In the genomic region with DNA sequence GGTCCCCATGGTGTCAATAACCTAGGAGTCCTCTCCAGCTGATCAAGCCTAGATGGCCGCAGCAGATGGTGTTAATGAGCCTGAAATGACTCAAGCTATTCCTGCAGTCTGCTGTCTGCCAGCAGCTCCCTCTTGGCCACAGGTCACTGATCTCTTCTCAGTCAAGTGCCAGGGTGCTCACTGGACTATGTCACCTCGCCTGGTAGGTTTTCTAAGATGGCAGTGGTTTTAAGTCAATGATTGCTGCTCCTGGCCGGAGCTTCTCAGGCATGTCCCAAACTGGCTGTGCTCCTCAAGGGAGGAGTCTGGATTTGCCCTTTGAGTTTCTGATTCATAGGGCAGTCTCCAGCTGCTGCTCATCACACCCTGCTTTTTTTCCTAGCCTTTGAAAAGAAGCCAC, we compare ENCODE assay signal across 24 cellular contexts. TPM values are rescaled to one million over a fixed set of nuclear protein-coding genes. Genes with fewer than 3 reads are reported as not detected.
"Had no signal": no experiment of that assay in that cellular context is flagged by ENCODE, and none has a peak within 500 bp of the region (broad histone marks: within the 10 kb centered on the region; RNA-seq: fewer than 3 reads in every experiment).

No MANE protein-coding gene starts in this region.

- H3K27me3 ChIP-seq: body of pancreas, suprapubic skin had no signal

- H3K4me3 ChIP-seq: body of pancreas, dorsolateral prefrontal cortex, heart right ventricle, lower lobe of right lung, prostate gland, smooth muscle cell, suprapubic skin had no signal

- H3K4me1 Mint-ChIP-seq: activated CD4-positive, alpha-beta T cell treated with anti-CD3 and anti-CD28 coated beads, Interleukin-2, amount 10 ng/mL, durations not matched to agents 7 days and 5 days; mesothelial cell of epicardium; stimulated activated naive CD8-positive, alpha-beta T cell treated with anti-CD3 and anti-CD28 coated beads, Interleukin-15, amount 100 ng/mL, for 72 hours had no signal

- H3K9me3 ChIP-seq: body of pancreas, lower lobe of right lung, prostate gland, suprapubic skin had no signal

- ATAC-seq: activated CD4-positive, CD25-positive, alpha-beta regulatory T cell treated with anti-CD3 and anti-CD28 coated beads, Interleukin-2, amount 50 U/mL, for 24 hours; activated CD8-positive, alpha-beta T cell treated with anti-CD3 and anti-CD28 coated beads, Interleukin-2, amount 10 ng/mL, durations not matched to agents 7 days and 5 days; body of pancreas; lower lobe of right lung; right cardiac atrium; stimulated activated naive CD8-positive, alpha-beta T cell treated with anti-CD3 and anti-CD28 coated beads, Interleukin-15, amount 100 ng/mL, for 72 hours had no signal

- H3K27me3 Mint-ChIP-seq: activated CD4-positive, alpha-beta T cell treated with anti-CD3 and anti-CD28 coated beads, Interleukin-2, amount 10 ng/mL, durations not matched to agents 7 days and 5 days; activated T-cell treated with anti-CD3 and anti-CD28 coated beads, Interleukin-2, amount 50 U/mL, for 24 hours; stimulated activated naive CD8-positive, alpha-beta T cell treated with anti-CD3 and anti-CD28 coated beads, Interleukin-15, amount 100 ng/mL, for 72 hours had no signal

- H3K4me1 ChIP-seq: body of pancreas, heart right ventricle, lower lobe of right lung, suprapubic skin had no signal

- FAIRE-seq: frontal cortex had no signal

- H3K9me3 Mint-ChIP-seq: activated T-cell treated with anti-CD3 and anti-CD28 coated beads, Interleukin-2, amount 50 U/mL, for 24 hours; mesothelial cell of epicardium had no signal

- H3K27ac Mint-ChIP-seq: activated CD4-positive, alpha-beta T cell treated with anti-CD3 and anti-CD28 coated beads, Interleukin-2, amount 10 ng/mL, durations not matched to agents 7 days and 5 days; activated CD8-positive, alpha-beta T cell treated with anti-CD3 and anti-CD28 coated beads, Interleukin-2, amount 10 ng/mL, durations not matched to agents 7 days and 5 days; activated naive CD4-positive, alpha-beta T cell treated with anti-CD3 and anti-CD28 coated beads for 36 hours; activated T-cell treated with anti-CD3 and anti-CD28 coated beads, Interleukin-2, amount 50 U/mL, for 24 hours; activated T-helper 2 cell treated with anti-CD3 and anti-CD28 coated beads, Interferon-gamma antibody, Interleukin-2, Interleukin-4, amounts not matched to agents 10 μg/mL and 5 μg/mL and 100 μg/mL, durations not matched to agents 14 hours and 24 hours and 36 hours; mesothelial cell of epicardium; stimulated activated naive CD8-positive, alpha-beta T cell treated with anti-CD3 and anti-CD28 coated beads, Interleukin-15, amount 100 ng/mL, for 72 hours had no signal

- H3K36me3 ChIP-seq: heart right ventricle, lower lobe of right lung, prostate gland, suprapubic skin had no signal

- H3K27ac ChIP-seq: body of pancreas, dorsolateral prefrontal cortex, epithelial cell of prostate, heart right ventricle, lower lobe of right lung, prostate gland, suprapubic skin had no signal

- H3K4me3 Mint-ChIP-seq: activated CD4-positive, alpha-beta T cell treated with anti-CD3 and anti-CD28 coated beads, Interleukin-2, amount 10 ng/mL, durations not matched to agents 7 days and 5 days; activated CD8-positive, alpha-beta T cell treated with anti-CD3 and anti-CD28 coated beads, Interleukin-2, amount 10 ng/mL, durations not matched to agents 7 days and 5 days; activated naive CD4-positive, alpha-beta T cell treated with anti-CD3 and anti-CD28 coated beads for 36 hours; activated T-cell treated with anti-CD3 and anti-CD28 coated beads, Interleukin-2, amount 50 U/mL, for 24 hours; mesothelial cell of epicardium; stimulated activated naive CD8-positive, alpha-beta T cell treated with anti-CD3 and anti-CD28 coated beads, Interleukin-15, amount 100 ng/mL, for 72 hours had no signal

- H3K36me3 Mint-ChIP-seq: mesothelial cell of epicardium had no signal

- DNase-seq: activated CD4-positive, alpha-beta T cell treated with anti-CD3 and anti-CD28 coated beads, Interleukin-2, amount 10 ng/mL, durations not matched to agents 7 days and 5 days; activated CD8-positive, alpha-beta T cell treated with anti-CD3 and anti-CD28 coated beads, Interleukin-2, amount 10 ng/mL, durations not matched to agents 7 days and 5 days; activated naive CD4-positive, alpha-beta T cell treated with anti-CD3 and anti-CD28 coated beads for 36 hours; activated T-cell treated with anti-CD3 and anti-CD28 coated beads, Interleukin-2, amount 50 U/mL, for 24 hours; body of pancreas; caudate nucleus; dorsolateral prefrontal cortex; heart right ventricle; kidney glomerular epithelial cell; lower lobe of right lung; occipital lobe; right cardiac atrium; stimulated activated CD4-positive, alpha-beta T cell treated with anti-CD3 and anti-CD28 coated beads, Interleukin-4, amount 100 ng/mL, for 1 hour; stimulated activated naive CD8-positive, alpha-beta T cell treated with anti-CD3 and anti-CD28 coated beads, Interleukin-15, amount 100 ng/mL, for 72 hours; trophoblast cell had no signal

RNA-seq across cellular contexts. Expression of a gene that starts 58.6 kb away (rescaled TPM):
- total RNA-seq: activated CD4-positive, alpha-beta T cell treated with anti-CD3 and anti-CD28 coated beads, Interleukin-2, amount 10 ng/mL, durations not matched to agents 7 days and 5 days; activated CD8-positive, alpha-beta T cell treated with anti-CD3 and anti-CD28 coated beads, Interleukin-2, amount 10 ng/mL, durations not matched to agents 7 days and 5 days; activated naive CD4-positive, alpha-beta T cell treated with anti-CD3 and anti-CD28 coated beads for 36 hours; activated T-helper 2 cell treated with anti-CD3 and anti-CD28 coated beads, Interferon-gamma antibody, Interleukin-2, Interleukin-4, amounts not matched to agents 10 μg/mL and 5 μg/mL and 100 μg/mL, durations not matched to agents 14 hours and 24 hours and 36 hours; mesothelial cell of epicardium; myocyte had no signal
